In the genomic region with DNA sequence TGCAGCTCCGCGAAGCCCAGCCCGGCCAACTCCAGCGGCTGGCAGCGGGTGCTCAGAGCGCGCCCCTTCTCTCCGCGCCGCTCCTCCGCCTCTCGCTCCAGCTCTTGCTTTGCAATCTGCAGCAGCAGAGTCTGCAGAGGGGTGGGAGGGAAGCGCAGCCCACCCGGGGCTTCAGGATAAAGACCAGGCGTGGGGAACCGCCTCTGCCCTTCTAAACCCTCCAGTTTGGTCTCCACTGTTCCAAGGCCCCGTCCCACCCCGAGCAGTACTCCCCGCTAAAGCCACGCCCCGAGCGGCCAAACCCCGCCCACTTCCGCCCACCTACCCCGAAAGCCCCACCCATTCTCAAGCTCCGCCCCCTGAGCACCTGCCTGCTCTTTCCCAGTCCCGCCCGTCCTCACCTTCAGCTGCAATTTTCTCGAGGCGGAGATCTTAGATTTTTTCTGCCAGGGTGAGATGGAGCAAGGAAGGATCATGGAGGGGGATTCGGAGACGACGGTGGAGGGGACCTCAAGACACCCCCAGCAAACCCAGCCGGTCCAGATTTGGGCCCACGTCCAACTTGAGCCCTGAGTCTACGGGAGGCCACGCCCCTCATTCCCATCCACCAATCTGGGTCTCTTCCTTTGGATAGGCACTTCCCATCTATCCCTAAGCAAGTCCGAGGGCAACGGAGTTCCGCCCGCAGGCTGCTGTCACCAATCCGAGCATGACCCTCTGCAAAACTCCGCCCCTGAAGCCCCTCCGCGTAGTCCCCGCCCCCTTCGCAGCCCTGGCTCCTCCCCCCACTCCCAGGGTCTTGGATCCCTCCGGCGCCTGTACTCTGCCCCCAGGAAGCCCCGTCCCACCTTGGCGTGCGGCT, we compare ENCODE assay signal across 8 cellular contexts. TPM values are rescaled to one million over a fixed set of nuclear protein-coding genes. Genes with fewer than 3 reads are reported as not detected.
DNase-seq lines count a peak whose midpoint lies in the region; ATAC-seq and TF ChIP-seq lines count a peak whose summit lies in the region.

No MANE protein-coding gene starts in this region.

- intact Hi-C loops in activated B cell treated with CpG ODN at 0.5 μM for 24 hours (cut with micrococcal nuclease): no loop called here

- H3K9me3 Mint-ChIP-seq in activated B cell treated with CpG ODN at 0.5 μM for 24 hours: peaks cover 3% of the 10 kb centered on the region

- H3K4me3 ChIP-seq in retinal pigment epithelial cell (ENCODE audit: low read length): peak overlapping the region; percentile 33

- H3K36me3 Mint-ChIP-seq in activated B cell treated with CpG ODN at 0.5 μM for 24 hours (ENCODE audit: low read depth): no peaks in the 10 kb centered on the region

- no peak for TF ChIP-seq CTCF in activated B cell treated with CpG ODN at 0.5 μM for 24 hours (IDR thresholded peaks at IDR 0.05)
- TF ChIP-seq CTCF in retinal pigment epithelial cell (conservative IDR thresholded peaks at IDR 0.05; ENCODE audit: low read depth, low read length): no peak

- DNase-seq in DMS 273 treated with DMSO at 0.1 percent for 48 hours (lab: John Stamatoyannopoulos, UW): peak; percentile 32
- DNase-seq in NAMALWA (ENCODE audit: low spot score): peak; percentile 59
- no peak for DNase-seq in activated B cell treated with CpG ODN at 0.5 μM for 24 hours
- peak; percentile 46 for DNase-seq in glomerular visceral epithelial cell (ENCODE audit: extremely low spot score)
- DNase-seq in retinal pigment epithelial cell (ENCODE audit: low read depth): no peak
- DNase-seq in SIG-M5 treated with dmso at 0.1 percent for 504 hours (lab: John Stamatoyannopoulos, UW; ENCODE audit: unreplicated experiment): no peak

- peaks cover 15% of the 10 kb centered on the region for H3K4me1 Mint-ChIP-seq in activated B cell treated with CpG ODN at 0.5 μM for 24 hours

- CTCF ChIA-PET in activated B cell treated with CpG ODN at 0.5 μM for 24 hours (lab: Charles Lee): no interaction called here

- H3K27me3 Mint-ChIP-seq in activated B cell treated with CpG ODN at 0.5 μM for 24 hours: peaks cover 41% of the 10 kb centered on the region

- ATAC-seq in activated B cell treated with CpG ODN at 0.5 μM for 24 hours (ENCODE audit: low read depth) (no peak), GM18867 (IDR thresholded peaks at IDR 0.05; ENCODE audit: unreplicated experiment) (no peak), GM19023 (IDR thresholded peaks at IDR 0.05; ENCODE audit: unreplicated experiment) (no peak)

- POLR2A ChIA-PET in activated B cell treated with CpG ODN at 0.5 μM for 24 hours (lab: Charles Lee): no interaction called here

- peak overlapping the region; percentile 20 for H3K4me3 Mint-ChIP-seq in activated B cell treated with CpG ODN at 0.5 μM for 24 hours

- H3K27ac Mint-ChIP-seq in activated B cell treated with CpG ODN at 0.5 μM for 24 hours: no peak overlapping the region

RNA-seq across cellular contexts. Expression of a gene that starts 1.1 kb away (rescaled TPM):
- not detected in 2 replicates for total RNA-seq in activated B cell treated with CpG ODN at 0.5 μM for 24 hours

RNA-seq across cellular contexts. Expression of a gene that starts 7.4 kb away (rescaled TPM):
- total RNA-seq in activated B cell treated with CpG ODN at 0.5 μM for 24 hours: not detected in 2 replicates

RNA-seq across cellular contexts. Expression of a gene that starts 10.0 kb away (rescaled TPM):
- total RNA-seq in activated B cell treated with CpG ODN at 0.5 μM for 24 hours: not detected in 2 replicates

RNA-seq across cellular contexts. Expression of a gene that starts 23.7 kb away (rescaled TPM):
- total RNA-seq in activated B cell treated with CpG ODN at 0.5 μM for 24 hours: not detected in 2 replicates

RNA-seq across cellular contexts. Expression of a gene that starts 39.0 kb away (rescaled TPM):
- total RNA-seq in activated B cell treated with CpG ODN at 0.5 μM for 24 hours: 115 and 139 TPM in 2 replicates

Comparison
In these comparisons a context has a peak if more than half of its experiments do, and no peak if none do; other contexts are left out.
1. DNase-seq: peak in DMS 273 treated with DMSO at 0.1 percent for 48 hours (single experiment), NAMALWA (single experiment) and glomerular visceral epithelial cell (single experiment); none in activated B cell treated with CpG ODN at 0.5 μM for 24 hours (single experiment), retinal pigment epithelial cell (single experiment) and SIG-M5 treated with dmso at 0.1 percent for 504 hours (single experiment).